Comparison of ENCODE assay signal across 18 cellular contexts in genomic region chr11:9274499-9275228, GRCh38. TPM values are rescaled to one million over a fixed set of nuclear protein-coding genes. Genes with fewer than 3 reads are reported as not detected.
DNase-seq lines count a peak whose midpoint lies in the region; TF ChIP-seq lines count a peak whose summit lies in the region.
"Had no signal": no experiment of that assay in that cellular context is flagged by ENCODE, and none has a peak within 500 bp of the region (broad histone marks: within the 10 kb centered on the region; RNA-seq: fewer than 3 reads in every experiment).

No MANE protein-coding gene starts in this region.

- no peak for TF ChIP-seq POLR2A in esophagus squamous epithelium (IDR thresholded peaks at IDR 0.05)

- H3K9me3 ChIP-seq in esophagus squamous epithelium = no peaks in the 10 kb centered on the region
- H3K9me3 ChIP-seq: upper lobe of right lung had no signal

- intact Hi-C loops in esophagus squamous epithelium (cut with DNase I) = no loop called here

- TF ChIP-seq CTCF in esophagus squamous epithelium (IDR thresholded peaks at IDR 0.05) = no peak

- H3K4me1 ChIP-seq in esophagus squamous epithelium = peaks cover 0 to 8% (median 0%) of the 10 kb centered on the region in 3 donors
- H3K4me1 ChIP-seq: parathyroid adenoma had no signal

- DNase-seq in activated CD8-positive, alpha-beta memory T cell treated with anti-CD3 and anti-CD28 coated beads for 24 hours = peak; percentile 13
- no peak for DNase-seq in activated CD8-positive, alpha-beta memory T cell treated with anti-CD3 and anti-CD28 coated beads, Interleukin-2, amount 50 U/mL, for 4 hours
- DNase-seq in dermis blood vessel endothelial cell (peak; percentile 58), inferior parietal cortex (ENCODE audit: extremely low spot score) (peak; percentile 39), superior temporal gyrus (ENCODE audit: extremely low spot score) (peak; percentile 51), cerebellar cortex (ENCODE audit: low spot score) (no peak), esophagus squamous epithelium (lab: John Stamatoyannopoulos, UW) (no peak)
- no peak for DNase-seq in activated CD4-positive, CD25-positive, alpha-beta regulatory T cell treated with anti-CD3 and anti-CD28 coated beads, Interleukin-2, amount 50 U/mL, for 72 hours
- DNase-seq: activated CD4-positive, alpha-beta T cell treated with anti-CD3 and anti-CD28 coated beads for 48 hours; activated effector memory CD4-positive, alpha-beta T cell treated with anti-CD3 and anti-CD28 coated beads, Interleukin-2, amount 50 U/mL, for 16 hours; caudate nucleus; effector memory CD4-positive, alpha-beta T cell; HCEC 1CT; MV-4-11; NCI-H2029; upper lobe of right lung had no signal

- peaks cover 0 to under 1% (median 0%) of the 10 kb centered on the region in 3 donors for H3K36me3 ChIP-seq in esophagus squamous epithelium
- H3K36me3 ChIP-seq: upper lobe of right lung had no signal

- H3K4me3 ChIP-seq in esophagus squamous epithelium = no peak overlapping the region
- H3K4me3 ChIP-seq: upper lobe of right lung had no signal

- no peak overlapping the region for H3K27ac ChIP-seq in esophagus squamous epithelium
- H3K27ac ChIP-seq: parathyroid adenoma, RWPE1, upper lobe of right lung had no signal

- no peaks in the 10 kb centered on the region for H3K27me3 ChIP-seq in esophagus squamous epithelium
- H3K27me3 ChIP-seq: upper lobe of right lung had no signal

- WGBS in esophagus squamous epithelium, 2 donors = 66 to 72% methylated on average over 7 to 8 of the region's 8 CpGs

RNA-seq across cellular contexts. Expression of gene DENND5A, which starts 9.5 kb away (rescaled TPM):
- 146 and 195 TPM in 2 replicates for total RNA-seq in dermis blood vessel endothelial cell
- 10 to 100 TPM; 13.8 to 56.3 (median 23.4) TPM for total RNA-seq in esophagus squamous epithelium

RNA-seq across cellular contexts. Expression of gene TMEM41B, which starts 39.7 kb away (rescaled TPM):
- total RNA-seq in dermis blood vessel endothelial cell = 33.8 and 48.2 TPM in 2 replicates
- 10 to 100 TPM; 27.6 to 49.6 (median 34.9) TPM for total RNA-seq in esophagus squamous epithelium

Comparison
In these comparisons a context has a peak if more than half of its experiments do, and no peak if none do; other contexts are left out.
1. DNase-seq: peak in activated CD8-positive, alpha-beta memory T cell treated with anti-CD3 and anti-CD28 coated beads for 24 hours (single experiment), dermis blood vessel endothelial cell (single experiment), inferior parietal cortex (single experiment) and superior temporal gyrus (single experiment); none in activated CD8-positive, alpha-beta memory T cell treated with anti-CD3 and anti-CD28 coated beads, Interleukin-2, amount 50 U/mL, for 4 hours (single experiment), cerebellar cortex (single experiment), activated CD4-positive, CD25-positive, alpha-beta regulatory T cell treated with anti-CD3 and anti-CD28 coated beads, Interleukin-2, amount 50 U/mL, for 72 hours (single experiment) and esophagus squamous epithelium (single experiment).